Comparison of ENCODE assay signal across 19 cellular contexts in the genomic region with DNA sequence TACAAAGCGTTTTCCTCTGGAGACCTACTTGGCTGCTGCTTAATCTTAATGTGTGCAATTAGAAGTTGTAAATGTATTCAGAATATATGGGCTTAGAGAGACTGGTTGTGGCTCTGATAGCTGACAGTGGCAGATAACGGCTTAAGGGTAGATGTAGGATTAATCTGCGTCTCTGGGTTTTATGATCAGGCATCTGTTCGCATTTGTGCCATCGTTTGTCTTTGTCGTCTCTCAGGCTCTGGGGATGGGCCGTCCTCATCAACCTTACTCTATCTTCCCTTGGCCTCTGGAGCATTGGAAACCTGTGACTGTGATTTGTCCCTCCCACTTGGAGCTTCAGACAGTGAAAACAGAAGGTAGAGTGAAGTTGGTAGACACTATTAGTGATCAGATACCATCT.
"Had no signal": no experiment of that assay in that cellular context is flagged by ENCODE, and none has a peak within 500 bp of the region (broad histone marks: within the 10 kb centered on the region; RNA-seq: fewer than 3 reads in every experiment).

No MANE protein-coding gene starts in this region.

- H3K27me3 ChIP-seq: brain microvascular endothelial cell, stomach, testis had no signal

- H3K4me1 ChIP-seq: prostate gland, stomach, testis had no signal

- H3K27ac ChIP-seq: brain microvascular endothelial cell, coronary artery, prostate gland, stomach, testis had no signal

- H3K4me3 ChIP-seq: coronary artery, prostate gland, stomach, testis had no signal

- H3K36me3 ChIP-seq: brain microvascular endothelial cell, prostate gland, stomach had no signal

- H3K27me3 Mint-ChIP-seq: central memory CD8-positive, alpha-beta T cell had no signal

- H3K9me3 Mint-ChIP-seq: activated CD4-positive, alpha-beta memory T cell treated with anti-CD3 and anti-CD28 coated beads for 36 hours; activated naive CD8-positive, alpha-beta T cell treated with anti-CD3 and anti-CD28 coated beads, Interleukin-2, amount 10 ng/mL, durations not matched to agents 7 days and 5 days; activated T-cell treated with anti-CD3 and anti-CD28 coated beads, Interleukin-2, amount 50 U/mL, for 72 hours; central memory CD8-positive, alpha-beta T cell; nephron had no signal

- H3K27ac Mint-ChIP-seq: activated CD4-positive, alpha-beta memory T cell treated with anti-CD3 and anti-CD28 coated beads for 36 hours; activated naive CD8-positive, alpha-beta T cell treated with anti-CD3 and anti-CD28 coated beads, Interleukin-2, amount 10 ng/mL, durations not matched to agents 7 days and 5 days; activated T-cell treated with anti-CD3 and anti-CD28 coated beads, Interleukin-2, amount 50 U/mL, for 72 hours had no signal

- H3K4me1 Mint-ChIP-seq: central memory CD8-positive, alpha-beta T cell; nephron had no signal

- H3K4me3 Mint-ChIP-seq: activated CD4-positive, alpha-beta memory T cell treated with anti-CD3 and anti-CD28 coated beads for 36 hours; activated naive CD8-positive, alpha-beta T cell treated with anti-CD3 and anti-CD28 coated beads, Interleukin-2, amount 10 ng/mL, durations not matched to agents 7 days and 5 days; activated T-cell treated with anti-CD3 and anti-CD28 coated beads, Interleukin-2, amount 50 U/mL, for 72 hours; central memory CD8-positive, alpha-beta T cell; nephron had no signal

- H3K9me3 ChIP-seq: prostate gland, stomach, testis had no signal

- H3K36me3 Mint-ChIP-seq: activated CD4-positive, alpha-beta memory T cell treated with anti-CD3 and anti-CD28 coated beads for 36 hours; activated naive CD8-positive, alpha-beta T cell treated with anti-CD3 and anti-CD28 coated beads, Interleukin-2, amount 10 ng/mL, durations not matched to agents 7 days and 5 days had no signal

- DNase-seq: activated CD4-positive, alpha-beta memory T cell treated with anti-CD3 and anti-CD28 coated beads for 36 hours; activated gamma-delta T cell treated with Interleukin-2 at 50 U/mL for 16 hours; activated naive CD8-positive, alpha-beta T cell treated with anti-CD3 and anti-CD28 coated beads, Interleukin-2, amount 10 ng/mL, durations not matched to agents 7 days and 5 days; anterior cingulate cortex; brain microvascular endothelial cell; effector CD4-positive, alpha-beta T cell; foreskin melanocyte; kidney glomerular epithelial cell; left ventricle myocardium superior; right cardiac atrium; small intestine; stimulated activated CD4-positive, alpha-beta T cell treated with anti-CD3 and anti-CD28 coated beads, Interleukin-4, amount 100 ng/mL, for 24 hours; stomach; testis had no signal
